In the genomic region with DNA sequence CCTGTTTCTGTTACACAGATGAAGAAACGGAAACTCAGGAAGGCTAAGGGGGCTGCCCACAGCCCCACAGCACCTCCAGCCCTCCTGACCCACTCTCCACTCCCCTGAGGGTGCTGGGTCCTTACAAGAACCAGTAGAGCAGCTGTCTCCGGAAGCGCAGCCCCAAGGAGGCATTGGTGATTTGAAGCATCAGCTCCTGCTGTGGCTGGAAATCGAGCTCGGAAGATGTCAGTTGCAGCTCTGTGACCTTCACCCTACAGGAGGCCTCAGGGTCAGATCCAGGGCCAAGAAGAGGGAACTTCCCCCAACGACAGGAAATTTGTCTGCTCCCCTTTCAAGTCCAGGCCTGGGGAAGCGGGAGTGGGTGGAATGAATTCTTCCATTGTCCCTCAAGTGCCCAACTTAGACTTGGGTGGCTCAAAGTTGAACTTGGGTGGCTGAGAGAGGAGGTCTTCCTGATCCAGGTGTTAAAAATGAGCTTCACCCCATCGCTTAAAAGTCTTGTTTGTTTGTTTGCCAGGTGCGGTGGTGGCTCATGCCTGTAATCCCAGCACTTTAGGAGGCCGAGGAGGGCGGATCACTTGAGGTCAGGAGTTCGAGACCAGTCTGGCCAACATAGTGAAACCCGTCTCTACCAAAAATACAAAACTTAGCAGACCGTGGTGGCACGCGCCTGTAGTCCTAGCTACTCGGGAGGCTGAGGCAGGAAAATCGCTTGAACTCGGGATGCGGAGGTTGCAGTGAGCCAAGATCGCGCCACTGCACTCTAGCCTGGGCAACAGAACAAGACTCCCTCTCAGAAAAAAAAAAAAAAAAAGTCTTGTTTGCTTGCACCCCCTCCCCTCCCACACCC, we compare ENCODE assay signal across 8 cellular contexts. TPM values are rescaled to one million over a fixed set of nuclear protein-coding genes. Genes with fewer than 3 reads are reported as not detected.
DNase-seq lines count a peak whose midpoint lies in the region; ATAC-seq and TF ChIP-seq lines count a peak whose summit lies in the region.

No MANE protein-coding gene starts in this region.

- H3K27ac Mint-ChIP-seq in CD14-positive monocyte: peak overlapping the region; percentile 81 to 99 (median 90)

- H4K20me1 ChIP-seq in Karpas-422 (ENCODE audit: insufficient read depth, low read depth, low read length) (no peaks in the 10 kb centered on the region), mammary epithelial cell (ENCODE audit: insufficient read depth, low read length) (no peaks in the 10 kb centered on the region), neural cell (ENCODE audit: insufficient read depth) (no peaks in the 10 kb centered on the region)

- ATAC-seq in GM21367 (IDR thresholded peaks at IDR 0.05; ENCODE audit: unreplicated experiment) (no peak), GM21423 (IDR thresholded peaks at IDR 0.05; ENCODE audit: unreplicated experiment) (no peak)

- no peaks in the 10 kb centered on the region for H3F3A ChIP-seq in neural cell (ENCODE audit: insufficient read depth, low read length, poor library complexity, severe bottlenecking)

- TF ChIP-seq EP300 in neural cell (conservative IDR thresholded peaks at IDR 0.05; ENCODE audit: poor library complexity, severe bottlenecking): no peak

- TF ChIP-seq CTCF in CD14-positive monocyte (IDR thresholded peaks at IDR 0.05) (no peak), mammary epithelial cell (conservative IDR thresholded peaks at IDR 0.05 in 1 of 2, IDR thresholded peaks at IDR 0.05 in 1 of 2; ENCODE audit: extremely low read depth in 1 of 2, insufficient read depth in 1 of 2, low read depth in 1 of 2, low read length in 2 of 2) (no peak), neural cell (IDR thresholded peaks at IDR 0.05; ENCODE audit: poor library complexity, severe bottlenecking) (no peak)

- peaks cover 0 to 1% of the 10 kb centered on the region in 2 donors for H3K36me3 Mint-ChIP-seq in CD14-positive monocyte

- dilution Hi-C loops in mammary epithelial cell (cut with HindIII; ENCODE audit: low sequenced_read_pairs): no loop called here

- peak overlapping the region; percentile 58; the same call in 1 of the 2 replicates for H3K4me3 ChIP-seq in Karpas-422 (ENCODE audit: low read length)
- H3K4me3 ChIP-seq in mammary epithelial cell (replicated peaks in 1 of 3; ENCODE audit: insufficient read depth in 1 of 3, low read depth in 2 of 3, low read length in 3 of 3): no peak overlapping the region
- peak overlapping the region; percentile 64 for H3K4me3 ChIP-seq in neural cell (ENCODE audit: low read length)

- 85% methylated on average over 16 of the region's 22 CpGs for WGBS in mammary epithelial cell (ENCODE audit: low coverage, missing lambda C conversion rate)

- no TSS peak for BruUV-seq in mammary epithelial cell (replicated peaks; lab: Mats Ljungman, UMichigan)

- H3K27ac ChIP-seq in Karpas-422 (ENCODE audit: low read length) (no peak overlapping the region), mammary epithelial cell (ENCODE audit: insufficient read depth, low read depth, low read length) (no peak overlapping the region), neural cell (ENCODE audit: low read length) (peak overlapping the region; percentile 19)

- H3K9me2 ChIP-seq in Karpas-422 (replicated peaks; ENCODE audit: insufficient read depth, low read length): no peaks in the 10 kb centered on the region
- no peaks in the 10 kb centered on the region for H3K9me2 ChIP-seq in neural cell (ENCODE audit: insufficient read depth, low read length)

- TF ChIP-seq RAD21 in neural cell (conservative IDR thresholded peaks at IDR 0.05): no peak

- H3K36me3 ChIP-seq in Karpas-422 (ENCODE audit: insufficient read depth, low read length) (no peaks in the 10 kb centered on the region), mammary epithelial cell (ENCODE audit: insufficient read depth, low read length) (no peaks in the 10 kb centered on the region), neural cell (ENCODE audit: insufficient read depth, low read length) (no peaks in the 10 kb centered on the region)

- H3K27me3 Mint-ChIP-seq in CD14-positive monocyte (ENCODE audit: low read depth in 3 of 3): peaks cover 2 to 3% (median 3%) of the 10 kb centered on the region in 3 donors

- in situ Hi-C loops in mammary epithelial cell (cut with MboI; ENCODE audit: low sequenced_read_pairs in 2 of 2) (no loop called here), ACHN (cut with HindIII; ENCODE audit: low pct_ligation_motif_present, low pct_unique_long_range_greater_than_20kb, low sequenced_read_pairs) (no loop called here)

- CTCF ChIA-PET in mammary epithelial cell (lab: Charles Lee; ENCODE audit: low non-redundant PET): no interaction called here

- H3K4me2 ChIP-seq in Karpas-422 (ENCODE audit: low read depth, low read length, poor library complexity, severe bottlenecking) (peak overlapping the region; percentile 59), mammary epithelial cell (ENCODE audit: insufficient read depth, low read depth, low read length) (no peak overlapping the region), neural cell (ENCODE audit: low read length) (no peak overlapping the region)

- H3K79me2 ChIP-seq in Karpas-422 (ENCODE audit: low read length) (no peaks in the 10 kb centered on the region), mammary epithelial cell (ENCODE audit: insufficient read depth, low read length) (no peaks in the 10 kb centered on the region), neural cell (replicated peaks; ENCODE audit: insufficient read depth, low read length) (no peaks in the 10 kb centered on the region)

- H3K4me1 ChIP-seq in Karpas-422 (ENCODE audit: low read length): peaks cover 46% of the 10 kb centered on the region
- peaks cover 30% of the 10 kb centered on the region for H3K4me1 ChIP-seq in mammary epithelial cell (ENCODE audit: insufficient read depth, low read length)

- peaks cover 0 to 3% (median 0%) of the 10 kb centered on the region in 7 donors for H3K9me3 Mint-ChIP-seq in CD14-positive monocyte

- H2AFZ ChIP-seq in Karpas-422 (ENCODE audit: low read length): peak overlapping the region; percentile 53; the same call in 1 of the 2 replicates
- peak overlapping the region; percentile 94 for H2AFZ ChIP-seq in mammary epithelial cell (ENCODE audit: low read depth, low read length)
- peak overlapping the region; percentile 19 for H2AFZ ChIP-seq in neural cell (ENCODE audit: low read depth, low read length)

- H3K27me3 ChIP-seq in Karpas-422 (ENCODE audit: low read length): no peaks in the 10 kb centered on the region
- H3K27me3 ChIP-seq in mammary epithelial cell (ENCODE audit: insufficient read depth, low read length): no peaks in the 10 kb centered on the region
- H3K27me3 ChIP-seq in neural cell (ENCODE audit: insufficient read depth, low read depth, low read length): no peaks in the 10 kb centered on the region

- H3K4me3 Mint-ChIP-seq in CD14-positive monocyte: peak overlapping the region; percentile 80 to 88

- peak overlapping the region; percentile 48 for H3K9ac ChIP-seq in Karpas-422 (ENCODE audit: low read length)
- no peak overlapping the region for H3K9ac ChIP-seq in mammary epithelial cell (ENCODE audit: insufficient read depth, low read length)
- H3K9ac ChIP-seq in neural cell (ENCODE audit: low read length): no peak overlapping the region

- intact Hi-C loops in CD14-positive monocyte (cut with micrococcal nuclease) (loop anchor here (2.0 to 5.0 kb wide), 5 partner anchors 17 to 97 kb away; partner anchors contain the start of genes PCIF1 (in 2 of the 2), MMP9 (in 1 of the 2) and ZNF335 (in 1 of the 2)), mammary epithelial cell (cut with micrococcal nuclease) (no loop called here)

- no peak for DNase-seq in CD14-positive monocyte (ENCODE audit: low spot score)
- no peak for DNase-seq in Karpas-422
- no peak for DNase-seq in mammary epithelial cell
- DNase-seq in ACHN: no peak
- no peak for DNase-seq in NCI-H2107 treated with DMSO at 0.1 percent for 48 hours (lab: John Stamatoyannopoulos, UW; ENCODE audit: unreplicated experiment)

- H3K4me1 Mint-ChIP-seq in CD14-positive monocyte: peaks cover 46% of the 10 kb centered on the region

- no peaks in the 10 kb centered on the region for H3K9me3 ChIP-seq in Karpas-422 (ENCODE audit: low read length)
- H3K9me3 ChIP-seq in mammary epithelial cell (replicated peaks; ENCODE audit: insufficient read depth, low read length): no peaks in the 10 kb centered on the region
- no peaks in the 10 kb centered on the region for H3K9me3 ChIP-seq in neural cell (ENCODE audit: low read length)

TF ChIP-seq in neural cell, 6 proteins besides CTCF, POLR2A, EP300 and RAD21 (continues in another document):
- TF ChIP-seq EZH2 (IDR thresholded peaks at IDR 0.05; ENCODE audit: borderline replicate concordance, insufficient read depth, low read length, poor library complexity, severe bottlenecking): no peak
- no peak for TF ChIP-seq TAF1 (IDR thresholded peaks at IDR 0.05; ENCODE audit: low read depth)

RNA-seq across cellular contexts. Expression of gene PLTP, which starts 1.9 kb away (rescaled TPM):
- 1 to 10 TPM; 2.9 to 3.0 TPM for polyA plus RNA-seq in CD14-positive monocyte
- total RNA-seq in Karpas-422 (2014; rRNA removed; shearing (Covaris generic); ENCODE audit: low replicate concordance): 19.8 and 29.0 TPM in 2 replicates
- total RNA-seq in mammary epithelial cell: 10 to 100 TPM in 1 of 2 donors, 1 to 10 TPM in 1; 7.2 to 17.7 TPM
- 6.7 TPM for polyA plus RNA-seq in mammary epithelial cell
- 1.4 TPM for polyA minus RNA-seq in mammary epithelial cell
- 5.3 and 7.0 TPM in 2 replicates for polyA plus RNA-seq in neural cell
- polyA minus RNA-seq in neural cell: 4.2 and 6.1 TPM in 2 replicates

RNA-seq across cellular contexts. Expression of gene CTSA, which starts 18.9 kb away (rescaled TPM):
- polyA plus RNA-seq in CD14-positive monocyte (100 to 1,000 TPM; 279 to 366 TPM), mammary epithelial cell (96.7 TPM), neural cell (25.7 and 49.7 TPM in 2 replicates)
- 39.5 and 52.9 TPM in 2 replicates for total RNA-seq in Karpas-422 (2014; rRNA removed; shearing (Covaris generic); ENCODE audit: low replicate concordance)
- 10 to 100 TPM; 32.5 to 68.8 TPM for total RNA-seq in mammary epithelial cell
- polyA minus RNA-seq in mammary epithelial cell (96.8 TPM), neural cell (24.1 and 25.1 TPM in 2 replicates)

RNA-seq across cellular contexts. Expression of gene NEURL2, which starts 19.0 kb away (rescaled TPM):
- polyA plus RNA-seq in CD14-positive monocyte (under 1 TPM in 1 of 2 donors, not detected in 1; 0.14 TPM), mammary epithelial cell (0.36 TPM), neural cell (5.0 and 6.3 TPM in 2 replicates)
- 3.1 and 4.3 TPM in 2 replicates for total RNA-seq in Karpas-422 (2014; rRNA removed; shearing (Covaris generic); ENCODE audit: low replicate concordance)
- 1 to 10 TPM; 2.1 to 3.3 TPM for total RNA-seq in mammary epithelial cell
- polyA minus RNA-seq in mammary epithelial cell (not detected), neural cell (6.3 and 10.7 TPM in 2 replicates)

RNA-seq across cellular contexts. Expression of gene SPATA25, which starts 22.6 kb away (rescaled TPM):
- polyA plus RNA-seq in CD14-positive monocyte: not detected
- total RNA-seq in Karpas-422 (2014; rRNA removed; shearing (Covaris generic); ENCODE audit: low replicate concordance): 4.7 TPM in 1 of 2 replicates, not detected in the other
- 1 to 10 TPM in 1 of 2 donors, under 1 TPM in 1; 0.99 to 1.2 TPM for total RNA-seq in mammary epithelial cell
- 0.19 TPM for polyA plus RNA-seq in mammary epithelial cell
- polyA minus RNA-seq in mammary epithelial cell: not detected
- 1.2 and 5.1 TPM in 2 replicates for polyA plus RNA-seq in neural cell
- 1.4 and 2.9 TPM in 2 replicates for polyA minus RNA-seq in neural cell

RNA-seq across cellular contexts. Expression of gene PCIF1, which starts 24.4 kb away (rescaled TPM):
- polyA plus RNA-seq in CD14-positive monocyte: 10 to 100 TPM; 50.4 to 54.9 TPM
- 10.0 and 12.0 TPM in 2 replicates for total RNA-seq in Karpas-422 (2014; rRNA removed; shearing (Covaris generic); ENCODE audit: low replicate concordance)
- total RNA-seq in mammary epithelial cell: 10 to 100 TPM; 12.7 to 18.9 TPM
- 12.7 TPM for polyA plus RNA-seq in mammary epithelial cell
- polyA minus RNA-seq in mammary epithelial cell: 17.8 TPM
- polyA plus RNA-seq in neural cell: 21.5 and 28.3 TPM in 2 replicates
- 18.7 and 22.7 TPM in 2 replicates for polyA minus RNA-seq in neural cell

Comparison
In these comparisons a context has a peak if more than half of its experiments do, and no peak if none do; other contexts are left out.
1. H2AFZ ChIP-seq: peak in every context shown above with its lines; median percentile 94 in mammary epithelial cell; 53 in Karpas-422; 19 in neural cell.
2. H3K4me3 ChIP-seq: peak in Karpas-422 (single experiment) and neural cell (single experiment); none in mammary epithelial cell (0 of 3).